In genomic region chr1:234230414-234230862, GRCh38 we compare ENCODE assay signal across 8 cellular contexts.
DNase-seq lines count a peak whose midpoint lies in the region; ATAC-seq and TF ChIP-seq lines count a peak whose summit lies in the region.

No MANE protein-coding gene starts in this region.

- no peak for TF ChIP-seq CTCF in transverse colon (IDR thresholded peaks at IDR 0.05)

- no peak overlapping the region for H3K4me3 ChIP-seq in transverse colon

- peak overlapping the region in 2 of 3 donors; percentile 37 to 65 for H3K4me3 Mint-ChIP-seq in T-cell
- peak overlapping the region; percentile 58 for H3K4me3 Mint-ChIP-seq in stimulated activated naive CD8-positive, alpha-beta T cell treated with anti-CD3 and anti-CD28 coated beads, Interleukin-15, Interleukin-2, amounts not matched to agents 100 ng/mL and 50 ng/mL, for 24 hours

- TF ChIP-seq POLR2A in transverse colon (IDR thresholded peaks at IDR 0.05), result no peak

- H3K27ac ChIP-seq in transverse colon, result no peak overlapping the region

- in situ Hi-C loops in transverse colon (cut with MboI; ENCODE audit: low pct_ligation_motif_present in 1 of 4, low pct_unique_long_range_greater_than_20kb in 1 of 4, low sequenced_read_pairs in 3 of 4), result no loop called here

- no peaks in the 10 kb centered on the region for H3K36me3 ChIP-seq in transverse colon

- no peaks in the 10 kb centered on the region for H3K9me3 Mint-ChIP-seq in T-cell
- H3K9me3 Mint-ChIP-seq in stimulated activated naive CD8-positive, alpha-beta T cell treated with anti-CD3 and anti-CD28 coated beads, Interleukin-15, Interleukin-2, amounts not matched to agents 100 ng/mL and 50 ng/mL, for 24 hours, result no peaks in the 10 kb centered on the region

- 20 to 43% methylated on average over 1 to 10 of the region's 10 CpGs for WGBS in transverse colon (ENCODE audit: low coverage in 1 of 2), 2 donors

- DNase-seq in activated CD8-positive, alpha-beta memory T cell treated with anti-CD3 and anti-CD28 coated beads, Interleukin-2, amount 50 U/mL, for 48 hours, result peak; percentile 45
- no peak for DNase-seq in activated CD8-positive, alpha-beta memory T cell treated with anti-CD3 and anti-CD28 coated beads for 24 hours
- peak in 3 of 34 experiments; percentile 13 to 31 (median 15) for DNase-seq in T-cell
- DNase-seq in amniotic stem cell (lab: John Stamatoyannopoulos, UW), result no peak
- DNase-seq in transverse colon, result no peak

- CTCF ChIA-PET in T-cell (lab: Charles Lee), result no interaction called here

- H3K9me3 ChIP-seq in transverse colon, result no peaks in the 10 kb centered on the region

- H3K4me1 Mint-ChIP-seq in T-cell, result peaks cover 7 to 20% (median 12%) of the 10 kb centered on the region in 3 donors
- peaks cover 26% of the 10 kb centered on the region for H3K4me1 Mint-ChIP-seq in stimulated activated naive CD8-positive, alpha-beta T cell treated with anti-CD3 and anti-CD28 coated beads, Interleukin-15, Interleukin-2, amounts not matched to agents 100 ng/mL and 50 ng/mL, for 24 hours (ENCODE audit: low read depth)

- ATAC-seq in HG03139 (IDR thresholded peaks at IDR 0.05; ENCODE audit: unreplicated experiment) (peak; percentile 72), T-cell (replicated peaks in 1 of 4) (peak in 3 of 4 experiments; percentile 23 to 58 (median 35)), HG02840 (IDR thresholded peaks at IDR 0.05; ENCODE audit: low FRiP score, unreplicated experiment) (no peak)

- peaks cover 3 to 23% of the 10 kb centered on the region in 2 donors for H3K27me3 Mint-ChIP-seq in T-cell
- peaks cover 19% of the 10 kb centered on the region for H3K27me3 Mint-ChIP-seq in stimulated activated naive CD8-positive, alpha-beta T cell treated with anti-CD3 and anti-CD28 coated beads, Interleukin-15, Interleukin-2, amounts not matched to agents 100 ng/mL and 50 ng/mL, for 24 hours

- H3K27ac Mint-ChIP-seq in T-cell, result peak overlapping the region in 1 of 2 donors; percentile 45
- peak overlapping the region; percentile 57 for H3K27ac Mint-ChIP-seq in stimulated activated naive CD8-positive, alpha-beta T cell treated with anti-CD3 and anti-CD28 coated beads, Interleukin-15, Interleukin-2, amounts not matched to agents 100 ng/mL and 50 ng/mL, for 24 hours

- H3K36me3 Mint-ChIP-seq in T-cell, result peaks cover 13% of the 10 kb centered on the region
- no peaks in the 10 kb centered on the region for H3K36me3 Mint-ChIP-seq in stimulated activated naive CD8-positive, alpha-beta T cell treated with anti-CD3 and anti-CD28 coated beads, Interleukin-15, Interleukin-2, amounts not matched to agents 100 ng/mL and 50 ng/mL, for 24 hours (ENCODE audit: low read depth)

- POLR2A ChIA-PET in T-cell (lab: Charles Lee), result no interaction called here

- no peak for TF ChIP-seq EP300 in transverse colon (IDR thresholded peaks at IDR 0.05; ENCODE audit: low read depth)

- intact Hi-C loops in transverse colon (cut with DNase I; ENCODE audit: low total_unique reads), result no loop called here

- H3K4me1 ChIP-seq in transverse colon, result no peaks in the 10 kb centered on the region

- peaks cover 10% of the 10 kb centered on the region for H3K27me3 ChIP-seq in transverse colon
